ENCODE assay signal across 8 cellular contexts in the genomic region with DNA sequence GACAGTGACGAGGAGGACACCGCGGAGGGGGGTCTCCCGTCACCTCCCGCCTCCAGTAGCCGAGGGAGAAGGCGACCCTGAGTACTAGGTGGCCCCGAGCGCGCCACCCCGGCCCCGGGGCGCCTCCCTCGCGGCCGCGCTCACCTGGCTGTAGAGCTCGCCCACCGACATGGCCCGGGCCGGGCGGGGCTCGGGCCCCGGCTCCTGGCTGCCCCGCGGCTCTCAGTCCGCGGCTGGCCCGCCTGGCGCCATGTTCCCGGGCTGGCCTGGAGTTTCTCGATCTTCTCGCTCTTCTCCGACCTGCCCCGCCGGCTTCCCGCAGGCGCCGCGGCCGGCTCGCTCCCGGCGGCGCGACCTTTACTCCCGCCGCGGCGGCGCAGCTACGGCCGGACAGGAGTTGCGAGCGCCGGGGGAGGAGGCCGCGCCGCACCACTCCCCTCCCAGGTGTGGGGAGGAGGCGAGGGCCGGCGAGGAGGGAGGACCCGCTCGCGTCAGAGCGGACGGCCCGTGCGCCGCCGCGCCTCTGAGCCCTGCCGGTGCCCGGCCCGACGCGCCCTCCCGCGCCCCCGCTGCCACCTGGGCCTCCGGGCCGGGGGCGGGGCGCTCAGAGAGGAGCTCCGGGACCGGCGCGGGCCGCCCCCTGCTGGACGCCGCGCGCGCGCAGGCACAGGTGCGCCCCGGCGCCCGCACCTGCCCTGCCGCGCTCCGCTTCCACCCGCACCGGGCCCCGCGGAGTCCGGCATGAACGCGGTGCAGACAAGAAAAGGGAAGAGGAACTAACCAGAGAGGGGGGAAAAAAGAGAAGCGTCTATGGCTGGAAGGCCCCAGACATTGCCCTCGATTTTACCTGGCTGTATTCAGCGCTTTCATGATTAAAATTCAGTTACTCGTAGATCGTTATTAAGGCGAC. TPM values are rescaled to one million over a fixed set of nuclear protein-coding genes. Genes with fewer than 3 reads are reported as not detected.
A peak's percentile ranks its signal among the peaks of the same experiment; 100 is the strongest.
DNase-seq lines count a peak whose midpoint lies in the region; ATAC-seq and TF ChIP-seq lines count a peak whose summit lies in the region.

TSS of gene MYO5B (minus strand) at position 525 of the 910 bp plus-strand sequence. CDS start at position 171, 354 bp downstream.

- intact Hi-C loops in mammary epithelial cell (cut with micrococcal nuclease) (loop anchor here (1.0 to 10.0 kb wide), 7 partner anchors 53 to 683 kb away; no protein-coding TSS in a partner anchor), lower leg skin (cut with DNase I; ENCODE audit: low total_unique reads) (no loop called here)

- in situ Hi-C loops in mammary epithelial cell (cut with MboI; ENCODE audit: low sequenced_read_pairs in 2 of 2), result loop anchor here (10.0 kb wide), 1 partner anchor 90 kb away; no protein-coding TSS in a partner anchor

- H3K4me2 ChIP-seq in mammary epithelial cell (ENCODE audit: insufficient read depth, low read depth, low read length), result peak within 1 kb of the TSS; percentile 98

- no peak for TF ChIP-seq POLR2A in lower leg skin (IDR thresholded peaks at IDR 0.05)

- H4K20me1 ChIP-seq in mammary epithelial cell (ENCODE audit: insufficient read depth, low read length), result no peaks in the 10 kb centered on the region

- no peaks in the 10 kb centered on the region for H3K36me3 ChIP-seq in mammary epithelial cell (ENCODE audit: insufficient read depth, low read length)

- peak; percentile 58 for ATAC-seq in GM21367 (IDR thresholded peaks at IDR 0.05; ENCODE audit: unreplicated experiment)

- peak within 1 kb of the TSS; percentile 89 for H2AFZ ChIP-seq in mammary epithelial cell (ENCODE audit: low read depth, low read length)

- no TSS peak for BruUV-seq in mammary epithelial cell (replicated peaks; lab: Mats Ljungman, UMichigan)

- H3K4me3 ChIP-seq in mammary epithelial cell (replicated peaks in 1 of 3; ENCODE audit: insufficient read depth in 1 of 3, low read depth in 2 of 3, low read length in 3 of 3) (peak within 1 kb of the TSS; percentile 57 to 72 (median 69)), lower leg skin (ENCODE audit: low read depth, poor library complexity, severe bottlenecking) (peak within 1 kb of the TSS; percentile 51)

- CTCF ChIA-PET in mammary epithelial cell (lab: Charles Lee; ENCODE audit: low non-redundant PET), result interaction anchor here (0.6 to 1.1 kb wide), 8 partner anchors 10 to 208 kb away, joined by 3 to 5 read pairs (median 4); no protein-coding TSS in a partner anchor

- H3K27me3 ChIP-seq in mammary epithelial cell (ENCODE audit: insufficient read depth, low read length), result peaks cover 2% of the 10 kb centered on the region

- peaks cover 19% of the 10 kb centered on the region for H3K79me2 ChIP-seq in mammary epithelial cell (ENCODE audit: insufficient read depth, low read length)

- WGBS in mammary epithelial cell (ENCODE audit: low coverage, missing lambda C conversion rate), result 10% methylated on average over 3 of the region's 115 CpGs
- WGBS in lower leg skin, 2 donors, result 1% methylated on average over 57 to 63 of the region's 115 CpGs

- H3K9ac ChIP-seq in mammary epithelial cell (ENCODE audit: insufficient read depth, low read length), result peak within 1 kb of the TSS; percentile 76

- no peaks in the 10 kb centered on the region for H3K9me3 ChIP-seq in mammary epithelial cell (replicated peaks; ENCODE audit: insufficient read depth, low read length)

- TF ChIP-seq CTCF in mammary epithelial cell (conservative IDR thresholded peaks at IDR 0.05 in 1 of 2, IDR thresholded peaks at IDR 0.05 in 1 of 2; ENCODE audit: extremely low read depth in 1 of 2, insufficient read depth in 1 of 2, low read depth in 1 of 2, low read length in 2 of 2) (peak; percentile 30 to 41), lower leg skin (IDR thresholded peaks at IDR 0.05) (no peak)

- dilution Hi-C loops in mammary epithelial cell (cut with HindIII; ENCODE audit: low sequenced_read_pairs), result loop anchor here (10.0 kb wide), 1 partner anchor 140 kb away; no protein-coding TSS in a partner anchor

- peak; percentile 41 for DNase-seq in DMS153 (lab: John Stamatoyannopoulos, UW)
- DNase-seq in HuH-7.5 (ENCODE audit: low spot score), result peak; percentile 66
- peak in 4 of 5 experiments; percentile 9 to 48 (median 24) for DNase-seq in T-helper 2 cell
- peak; percentile 89 for DNase-seq in mammary epithelial cell
- no peak for DNase-seq in lower leg skin (ENCODE audit: low spot score in 2 of 2)
- DNase-seq in stimulated activated CD8-positive, alpha-beta memory T cell treated with anti-CD3 and anti-CD28 coated beads, Interleukin-12 subunit alpha, Interleukin-12 subunit beta, amount 100 ng/mL, for 4 hours (ENCODE audit: low read depth), result peak; percentile 21
- no peak for DNase-seq in EL

- peak within 1 kb of the TSS; percentile 69 for H3K27ac ChIP-seq in mammary epithelial cell (ENCODE audit: insufficient read depth, low read depth, low read length)

- peaks cover 32% of the 10 kb centered on the region for H3K4me1 ChIP-seq in mammary epithelial cell (ENCODE audit: insufficient read depth, low read length)

RNA-seq across cellular contexts. Expression of gene MYO5B, which starts in this region (rescaled TPM):
- total RNA-seq in mammary epithelial cell (10 to 100 TPM; 29.8 to 31.7 TPM), lower leg skin (10 to 100 TPM; 53.1 to 74.8 (median 55.2) TPM)
- polyA plus RNA-seq in mammary epithelial cell, result 13.1 TPM
- 43.7 TPM for polyA minus RNA-seq in mammary epithelial cell

Comparison
In these comparisons a context has a peak if more than half of its experiments do, and no peak if none do; other contexts are left out.
1. DNase-seq: peak in DMS153 (single experiment), HuH-7.5 (single experiment), T-helper 2 cell (4 of 5), mammary epithelial cell (single experiment) and stimulated activated CD8-positive, alpha-beta memory T cell treated with anti-CD3 and anti-CD28 coated beads, Interleukin-12 subunit alpha, Interleukin-12 subunit beta, amount 100 ng/mL, for 4 hours (single experiment); none in lower leg skin (0 of 2) and EL (single experiment).
2. CTCF ChIP-seq: peak in mammary epithelial cell (2 of 2); none in lower leg skin (0 of 3).